Comparison of ENCODE assay signal across 8 cellular contexts in the genomic region with DNA sequence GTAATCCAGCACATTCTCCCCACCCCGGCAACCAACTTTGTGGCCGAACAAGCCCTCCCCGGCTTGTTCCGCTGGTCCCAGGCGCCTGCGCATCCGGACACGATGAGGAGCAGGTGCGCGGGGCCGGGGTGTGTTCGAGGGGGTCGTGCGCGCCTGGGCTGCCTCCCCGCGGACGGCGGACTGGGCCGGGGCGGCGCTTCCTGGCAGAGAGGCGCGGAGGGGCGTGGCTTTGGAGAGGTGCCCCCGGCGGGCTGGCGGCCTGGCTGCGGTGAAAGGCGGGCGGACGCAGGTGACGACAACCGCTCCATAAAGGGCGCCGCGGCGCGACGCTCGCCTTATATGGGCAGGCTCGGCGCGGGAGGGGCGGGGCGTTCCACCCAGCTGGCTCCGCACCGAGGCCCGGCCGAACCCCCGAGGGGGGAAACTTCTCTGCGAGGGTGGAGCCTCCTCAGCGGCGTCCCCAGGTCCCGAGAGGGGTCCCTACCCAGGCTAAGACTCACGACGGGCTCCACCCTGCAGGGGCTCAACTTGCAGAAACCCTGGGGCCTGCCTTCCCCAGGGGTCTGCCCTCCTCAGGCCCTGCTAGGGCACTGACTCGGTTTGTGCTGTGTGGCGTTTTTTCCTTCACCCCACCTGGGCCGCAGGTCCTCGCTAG. TPM values are rescaled to one million over a fixed set of nuclear protein-coding genes. Genes with fewer than 3 reads are reported as not detected.
DNase-seq lines count a peak whose midpoint lies in the region; ATAC-seq and TF ChIP-seq lines count a peak whose summit lies in the region.

No MANE protein-coding gene starts in this region.

- peak overlapping the region; percentile 87 to 95 (median 92) for H3K27ac Mint-ChIP-seq in CD8-positive, alpha-beta memory T cell
- H3K27ac Mint-ChIP-seq in neural crest cell (ENCODE audit: unreplicated experiment), result no peak overlapping the region
- H3K27ac Mint-ChIP-seq in stimulated activated naive CD8-positive, alpha-beta T cell treated with anti-CD3 and anti-CD28 coated beads, Interleukin-15, amount 100 ng/mL, for 72 hours, result peak overlapping the region; percentile 73 to 78

- H3K27me3 Mint-ChIP-seq in CD8-positive, alpha-beta memory T cell, result peaks cover 0 to 2% of the 10 kb centered on the region in 2 donors
- H3K27me3 Mint-ChIP-seq in neural crest cell (ENCODE audit: low read depth), result no peaks in the 10 kb centered on the region
- no peaks in the 10 kb centered on the region for H3K27me3 Mint-ChIP-seq in stimulated activated naive CD8-positive, alpha-beta T cell treated with anti-CD3 and anti-CD28 coated beads, Interleukin-15, amount 100 ng/mL, for 72 hours

- TF ChIP-seq CTCF in foreskin fibroblast (IDR thresholded peaks at IDR 0.05; ENCODE audit: low read depth, low read length) (no peak), neural crest cell (conservative IDR thresholded peaks at IDR 0.05) (peak; percentile 23)

- CTCF ChIA-PET in CD8-positive, alpha-beta memory T cell (lab: Charles Lee), result interaction anchor here (0.9 to 1.9 kb wide), 15 partner anchors 14 to 176 kb away, joined by 3 to 12 read pairs (median 3); a partner anchor contains a TSS

- H3K9me3 ChIP-seq in CD8-positive, alpha-beta memory T cell (ENCODE audit: low read length), result no peaks in the 10 kb centered on the region
- no peaks in the 10 kb centered on the region for H3K9me3 ChIP-seq in KOPT-K1 (ENCODE audit: insufficient read depth, low read length, poor library complexity, severe bottlenecking)

- POLR2A ChIA-PET in CD8-positive, alpha-beta memory T cell (lab: Charles Lee), result interaction anchor here (0.6 to 1.8 kb wide), 11 partner anchors 10 to 154 kb away, joined by 3 to 11 read pairs (median 4); a partner anchor contains a TSS

- H3K36me3 Mint-ChIP-seq in CD8-positive, alpha-beta memory T cell, result no peaks in the 10 kb centered on the region
- no peaks in the 10 kb centered on the region for H3K36me3 Mint-ChIP-seq in neural crest cell (ENCODE audit: low read depth)

- H3K9me3 Mint-ChIP-seq in CD8-positive, alpha-beta memory T cell, result no peaks in the 10 kb centered on the region
- no peaks in the 10 kb centered on the region for H3K9me3 Mint-ChIP-seq in neural crest cell
- no peaks in the 10 kb centered on the region for H3K9me3 Mint-ChIP-seq in stimulated activated naive CD8-positive, alpha-beta T cell treated with anti-CD3 and anti-CD28 coated beads, Interleukin-15, amount 100 ng/mL, for 72 hours

- ATAC-seq in GM21423 (IDR thresholded peaks at IDR 0.05; ENCODE audit: unreplicated experiment), result peak; percentile 55
- ATAC-seq in stimulated activated naive CD8-positive, alpha-beta T cell treated with anti-CD3 and anti-CD28 coated beads, Interleukin-15, amount 100 ng/mL, for 72 hours, result peak; percentile 83

- peak; percentile 94 to 97 (median 95) for DNase-seq in CD8-positive, alpha-beta memory T cell
- peak; percentile 90 to 95 for DNase-seq in SHP77 (lab: John Stamatoyannopoulos, UW)
- DNase-seq in activated gamma-delta T cell treated with Interleukin-2 at 50 U/mL for 16 hours, result peak; percentile 94
- DNase-seq in foreskin fibroblast, result peak; percentile 81 to 93
- peak; percentile 81 for DNase-seq in neural crest cell (ENCODE audit: low read depth, low spot score)
- peak; percentile 97 for DNase-seq in stimulated activated naive CD8-positive, alpha-beta T cell treated with anti-CD3 and anti-CD28 coated beads, Interleukin-15, amount 100 ng/mL, for 72 hours

- peak overlapping the region; percentile 85 for H3K4me3 ChIP-seq in CD8-positive, alpha-beta memory T cell (ENCODE audit: low read length)
- peak overlapping the region; percentile 46 for H3K4me3 ChIP-seq in foreskin fibroblast (ENCODE audit: low read depth in 1 of 2, low read length in 2 of 2)

- H3K4me3 Mint-ChIP-seq in CD8-positive, alpha-beta memory T cell, result peak overlapping the region; percentile 78 to 89 (median 82)
- peak overlapping the region; percentile 41 for H3K4me3 Mint-ChIP-seq in neural crest cell
- peak overlapping the region; percentile 49 to 83 for H3K4me3 Mint-ChIP-seq in stimulated activated naive CD8-positive, alpha-beta T cell treated with anti-CD3 and anti-CD28 coated beads, Interleukin-15, amount 100 ng/mL, for 72 hours

- H3K27me3 ChIP-seq in CD8-positive, alpha-beta memory T cell (ENCODE audit: insufficient read depth, low read length, poor library complexity, severe bottlenecking), result no peaks in the 10 kb centered on the region

- H3K4me1 ChIP-seq in CD8-positive, alpha-beta memory T cell (ENCODE audit: insufficient read depth, low read length), result peaks cover 49% of the 10 kb centered on the region

- H3K4me1 Mint-ChIP-seq in CD8-positive, alpha-beta memory T cell, result peaks cover 39 to 53% (median 45%) of the 10 kb centered on the region in 3 donors
- peaks cover 19% of the 10 kb centered on the region for H3K4me1 Mint-ChIP-seq in neural crest cell
- H3K4me1 Mint-ChIP-seq in stimulated activated naive CD8-positive, alpha-beta T cell treated with anti-CD3 and anti-CD28 coated beads, Interleukin-15, amount 100 ng/mL, for 72 hours, result peaks cover 48% of the 10 kb centered on the region

- peak overlapping the region; percentile 86 for H3K27ac ChIP-seq in CD8-positive, alpha-beta memory T cell (ENCODE audit: low read depth, low read length)
- H3K27ac ChIP-seq in KOPT-K1 (ENCODE audit: low read depth, low read length, poor library complexity, severe bottlenecking), result peak overlapping the region; percentile 86

- H3K36me3 ChIP-seq in CD8-positive, alpha-beta memory T cell (ENCODE audit: insufficient read depth, low read length), result no peaks in the 10 kb centered on the region
- no peaks in the 10 kb centered on the region for H3K36me3 ChIP-seq in KOPT-K1 (ENCODE audit: insufficient read depth, low read length)

RNA-seq across cellular contexts. Expression of a gene that starts 26.4 kb away (rescaled TPM):
- total RNA-seq in CD8-positive, alpha-beta memory T cell, result 100 to 1,000 TPM; 122 to 126 TPM
- polyA plus RNA-seq in CD8-positive, alpha-beta memory T cell, result 127 TPM
- total RNA-seq in neural crest cell, result 77.9 and 78.0 TPM in 2 replicates

RNA-seq across cellular contexts. Expression of a gene that starts 51.8 kb away (rescaled TPM):
- 10 to 100 TPM; 23.7 to 27.6 TPM for total RNA-seq in CD8-positive, alpha-beta memory T cell
- polyA plus RNA-seq in CD8-positive, alpha-beta memory T cell, result 1.8 TPM
- total RNA-seq in neural crest cell, result 44.8 and 45.1 TPM in 2 replicates

Comparison
In these comparisons a context has a peak if more than half of its experiments do, and no peak if none do; other contexts are left out.
1. Peak in every context shown above with its lines: DNase-seq, ATAC-seq, H3K4me3 ChIP-seq and H3K27ac ChIP-seq.